In genomic region chr14:105314287-105315185, GRCh38 we compare ENCODE assay signal across 8 cellular contexts. TPM values are rescaled to one million over a fixed set of nuclear protein-coding genes. Genes with fewer than 3 reads are reported as not detected.
DNase-seq lines count a peak whose midpoint lies in the region; ATAC-seq and TF ChIP-seq lines count a peak whose summit lies in the region.

Gene PACS2, plus strand, starts transcription at chr14:105314748. Its CDS starts 171 bp downstream, at chr14:105314919.

- H2AFZ ChIP-seq in Karpas-422 (ENCODE audit: low read length), result peak within 1 kb of the TSS; percentile 61; the same call in 1 of the 2 replicates

- peaks cover 18% of the 10 kb centered on the region for H3K27me3 Mint-ChIP-seq in activated naive CD4-positive, alpha-beta T cell treated with anti-CD3 and anti-CD28 coated beads, Interleukin-2, amount 10 ng/mL, durations not matched to agents 7 days and 5 days

- peaks cover 26% of the 10 kb centered on the region for H3K4me1 Mint-ChIP-seq in activated naive CD4-positive, alpha-beta T cell treated with anti-CD3 and anti-CD28 coated beads, Interleukin-2, amount 10 ng/mL, durations not matched to agents 7 days and 5 days

- peak within 1 kb of the TSS; percentile 78 for H3K4me3 ChIP-seq in DOHH2 (ENCODE audit: low read length)
- peak within 1 kb of the TSS; percentile 77 for H3K4me3 ChIP-seq in Karpas-422 (ENCODE audit: low read length)
- H3K4me3 ChIP-seq in thoracic aorta, result peak within 1 kb of the TSS; percentile 97

- peaks cover 18% of the 10 kb centered on the region for H3K27me3 ChIP-seq in DOHH2 (ENCODE audit: control insufficient read depth, low read length)
- peaks cover 3% of the 10 kb centered on the region; the same call in 1 of the 2 replicates for H3K27me3 ChIP-seq in Karpas-422 (ENCODE audit: low read length)
- H3K27me3 ChIP-seq in thoracic aorta (replicated peaks; ENCODE audit: insufficient read depth), result no peaks in the 10 kb centered on the region

- H3K9ac ChIP-seq in Karpas-422 (ENCODE audit: low read length), result peak within 1 kb of the TSS; percentile 79

- H3K9me2 ChIP-seq in DOHH2 (replicated peaks; ENCODE audit: control insufficient read depth, low read length), result no peaks in the 10 kb centered on the region
- no peaks in the 10 kb centered on the region for H3K9me2 ChIP-seq in Karpas-422 (replicated peaks; ENCODE audit: insufficient read depth, low read length)

- DNase-seq in Karpas-422 (peak; percentile 98), SK-MEL-5 (ENCODE audit: low read depth, low spot score) (peak; percentile 75), germinal center (ENCODE audit: low spot score) (peak; percentile 98), nucleus accumbens (lab: John Stamatoyannopoulos, UW) (peak in 36 of 56 donors; percentile 36 to 90 (median 60)), thoracic aorta (ENCODE audit: low spot score) (no peak)
- peak; percentile 72 for DNase-seq in activated naive CD4-positive, alpha-beta T cell treated with anti-CD3 and anti-CD28 coated beads, Interleukin-2, amount 10 ng/mL, durations not matched to agents 7 days and 5 days

- H3K79me2 ChIP-seq in DOHH2 (ENCODE audit: control insufficient read depth, low read length) (peaks cover 14% of the 10 kb centered on the region), Karpas-422 (ENCODE audit: low read length) (no peaks in the 10 kb centered on the region)

- H3K9me3 ChIP-seq in DOHH2 (ENCODE audit: control insufficient read depth, insufficient read depth, low read length) (no peaks in the 10 kb centered on the region), Karpas-422 (ENCODE audit: low read length) (no peaks in the 10 kb centered on the region), thoracic aorta (no peaks in the 10 kb centered on the region)

- H3K4me3 Mint-ChIP-seq in activated naive CD4-positive, alpha-beta T cell treated with anti-CD3 and anti-CD28 coated beads, Interleukin-2, amount 10 ng/mL, durations not matched to agents 7 days and 5 days, result peak within 1 kb of the TSS; percentile 87

- H4K20me1 ChIP-seq in DOHH2 (ENCODE audit: control insufficient read depth, insufficient read depth, low read depth, low read length) (peaks cover 8% of the 10 kb centered on the region; the same call in 1 of the 2 replicates), Karpas-422 (ENCODE audit: insufficient read depth, low read depth, low read length) (peaks cover 33% of the 10 kb centered on the region)

- peaks cover 2% of the 10 kb centered on the region; the same call in 1 of the 2 replicates for H3K36me3 ChIP-seq in DOHH2 (ENCODE audit: control insufficient read depth, low read length)
- no peaks in the 10 kb centered on the region for H3K36me3 ChIP-seq in Karpas-422 (ENCODE audit: insufficient read depth, low read length)
- H3K36me3 ChIP-seq in thoracic aorta, result no peaks in the 10 kb centered on the region

- H3K27ac Mint-ChIP-seq in activated naive CD4-positive, alpha-beta T cell treated with anti-CD3 and anti-CD28 coated beads, Interleukin-2, amount 10 ng/mL, durations not matched to agents 7 days and 5 days, result peak within 1 kb of the TSS; percentile 87

- H3K9me3 Mint-ChIP-seq in activated naive CD4-positive, alpha-beta T cell treated with anti-CD3 and anti-CD28 coated beads, Interleukin-2, amount 10 ng/mL, durations not matched to agents 7 days and 5 days, result no peaks in the 10 kb centered on the region

- H3K4me1 ChIP-seq in DOHH2 (ENCODE audit: control insufficient read depth, low read length), result peaks cover 22% of the 10 kb centered on the region
- H3K4me1 ChIP-seq in Karpas-422 (ENCODE audit: low read length), result peaks cover 14% of the 10 kb centered on the region
- H3K4me1 ChIP-seq in thoracic aorta (ENCODE audit: control insufficient read depth in 1 of 2, low read depth in 2 of 2), result peaks cover 22 to 39% of the 10 kb centered on the region in 2 donors

- no peak for TF ChIP-seq CTCF in DOHH2 (IDR thresholded peaks at IDR 0.05; ENCODE audit: low read depth, low read length, poor library complexity, severe bottlenecking)
- no peak for TF ChIP-seq CTCF in thoracic aorta (IDR thresholded peaks at IDR 0.05)

- CTCF ChIA-PET in activated naive CD4-positive, alpha-beta T cell treated with anti-CD3 and anti-CD28 coated beads, Interleukin-2, amount 10 ng/mL, durations not matched to agents 7 days and 5 days (lab: Charles Lee), result interaction anchor here (1.1 to 1.4 kb wide), 3 partner anchors 9 to 113 kb away, joined by 4 to 6 read pairs (median 4); partner anchors contain the start of gene BRF1

- in situ Hi-C loops in SK-MEL-5 (cut with HindIII; ENCODE audit: low pct_unique_long_range_greater_than_20kb, low sequenced_read_pairs), result no loop called here

- peaks cover 5% of the 10 kb centered on the region for H3K36me3 Mint-ChIP-seq in activated naive CD4-positive, alpha-beta T cell treated with anti-CD3 and anti-CD28 coated beads, Interleukin-2, amount 10 ng/mL, durations not matched to agents 7 days and 5 days

- no peaks in the 10 kb centered on the region for H3F3A ChIP-seq in DOHH2 (ENCODE audit: control insufficient read depth, insufficient read depth)

- H3K27ac ChIP-seq in DOHH2 (ENCODE audit: low read depth, low read length) (no peak within 1 kb of the TSS), Karpas-422 (ENCODE audit: low read length) (no peak within 1 kb of the TSS), thoracic aorta (peak within 1 kb of the TSS; percentile 62 to 95)

- peak within 1 kb of the TSS; percentile 93 for H3K4me2 ChIP-seq in DOHH2 (ENCODE audit: low read length)
- H3K4me2 ChIP-seq in Karpas-422 (ENCODE audit: low read depth, low read length, poor library complexity, severe bottlenecking), result peak within 1 kb of the TSS; percentile 87

- ATAC-seq in GM21717 (IDR thresholded peaks at IDR 0.05; ENCODE audit: unreplicated experiment) (peak; percentile 58), thoracic aorta (ENCODE audit: insufficient number of reproducible peaks, low FRiP score, low read depth) (peak; percentile 77)

RNA-seq across cellular contexts. Expression of gene PACS2, which starts in this region (rescaled TPM):
- total RNA-seq in Karpas-422 (2014; rRNA removed; shearing (Covaris generic); ENCODE audit: low replicate concordance), result 32.4 and 55.8 TPM in 2 replicates
- total RNA-seq in SK-MEL-5 (2014; rRNA removed; shearing (Covaris generic)), result 26.0 and 32.3 TPM in 2 replicates
- polyA plus RNA-seq in SK-MEL-5 (2015; cell fraction: cytosol; rRNA removed), result 42.7 and 64.0 TPM in 2 replicates
- polyA plus RNA-seq in SK-MEL-5 (2015; cell fraction: nucleus; rRNA removed), result 150 and 167 TPM in 2 replicates
- 100 to 1,000 TPM in 1 of 2 donors, 10 to 100 TPM in 1; 80.4 to 125 TPM for total RNA-seq in thoracic aorta

Comparison
In these comparisons a context has a peak if more than half of its experiments do, and no peak if none do; other contexts are left out.
1. H3K27ac ChIP-seq: peak in thoracic aorta (2 of 2); none in DOHH2 (single experiment) and Karpas-422 (single experiment).
2. Peak in every context shown above with its lines, with median percentiles within 50 percentile points of each other: H3K4me3 ChIP-seq.